Comparison of ENCODE assay signal across 8 cellular contexts in genomic region chr14:71591929-71592328, GRCh38.
DNase-seq lines count a peak whose midpoint lies in the region; ATAC-seq and TF ChIP-seq lines count a peak whose summit lies in the region.

No MANE protein-coding gene starts in this region.

- H3K4me3 ChIP-seq in lung (no peak overlapping the region), gastrocnemius medialis (no peak overlapping the region)

- no peak overlapping the region for H3K4me3 Mint-ChIP-seq in activated CD4-positive, alpha-beta T cell treated with anti-CD3 and anti-CD28 coated beads, Interleukin-2, amount 10 ng/mL, durations not matched to agents 7 days and 5 days

- no peaks in the 10 kb centered on the region for H3K9me3 ChIP-seq in lung (ENCODE audit: control insufficient read depth in 2 of 2, insufficient read depth in 1 of 2, low read length in 1 of 2)
- H3K9me3 ChIP-seq in gastrocnemius medialis = no peaks in the 10 kb centered on the region

- peaks cover 0 to 2% of the 10 kb centered on the region in 2 donors for H3K4me1 ChIP-seq in lung (ENCODE audit: control insufficient read depth in 2 of 2, insufficient read depth in 2 of 2, low read length in 2 of 2)
- peaks cover 0 to 4% of the 10 kb centered on the region in 2 donors for H3K4me1 ChIP-seq in gastrocnemius medialis

- no peaks in the 10 kb centered on the region for H3K27me3 Mint-ChIP-seq in activated CD4-positive, alpha-beta T cell treated with anti-CD3 and anti-CD28 coated beads, Interleukin-2, amount 10 ng/mL, durations not matched to agents 7 days and 5 days

- no peak for TF ChIP-seq POLR2A in gastrocnemius medialis (IDR thresholded peaks at IDR 0.05)

- 18 to 23% methylated on average over 1 of the region's 1 CpG for WGBS in lung, 2 donors

- DNase-seq in EH (ENCODE audit: low read depth) (peak; percentile 87), KBM-7 (peak; percentile 49), lung (ENCODE audit: low spot score) (no peak), gastrocnemius medialis (no peak), NCI-H1694 (lab: John Stamatoyannopoulos, UW) (no peak), left ventricle myocardium superior (no peak)
- peak; percentile 16 for DNase-seq in activated CD4-positive, alpha-beta T cell treated with anti-CD3 and anti-CD28 coated beads, Interleukin-2, amount 10 ng/mL, durations not matched to agents 7 days and 5 days

- CTCF ChIA-PET in activated CD4-positive, alpha-beta T cell treated with anti-CD3 and anti-CD28 coated beads, Interleukin-2, amount 10 ng/mL, durations not matched to agents 7 days and 5 days (lab: Charles Lee) = interaction anchor here (0.8 to 1.0 kb wide), 2 partner anchors 9 to 37 kb away, joined by 3 read pairs; no protein-coding TSS in a partner anchor

- H3K36me3 Mint-ChIP-seq in activated CD4-positive, alpha-beta T cell treated with anti-CD3 and anti-CD28 coated beads, Interleukin-2, amount 10 ng/mL, durations not matched to agents 7 days and 5 days (ENCODE audit: low read depth) = peaks cover 19% of the 10 kb centered on the region

- peak overlapping the region; percentile 10 for H3K27ac Mint-ChIP-seq in activated CD4-positive, alpha-beta T cell treated with anti-CD3 and anti-CD28 coated beads, Interleukin-2, amount 10 ng/mL, durations not matched to agents 7 days and 5 days

- ATAC-seq in lung (ENCODE audit: insufficient read depth, low FRiP score) (peak; percentile 72), gastrocnemius medialis (no peak), left ventricle myocardium superior (no peak), HG02870 (IDR thresholded peaks at IDR 0.05; ENCODE audit: unreplicated experiment) (no peak)

- no peaks in the 10 kb centered on the region for H3K9me3 Mint-ChIP-seq in activated CD4-positive, alpha-beta T cell treated with anti-CD3 and anti-CD28 coated beads, Interleukin-2, amount 10 ng/mL, durations not matched to agents 7 days and 5 days

- TF ChIP-seq CTCF in lung (IDR thresholded peaks at IDR 0.05; ENCODE audit: control extremely low read depth, extremely low read depth) (no peak), gastrocnemius medialis (IDR thresholded peaks at IDR 0.05 in 4 of 5, conservative IDR thresholded peaks at IDR 0.05 in 1 of 5) (no peak)

- intact Hi-C loops in gastrocnemius medialis (cut with DNase I; ENCODE audit: low total_unique reads) (no loop called here), left ventricle myocardium superior (cut with micrococcal nuclease) (no loop called here)

- peak overlapping the region in 1 of 2 donors; percentile 67 for H3K27ac ChIP-seq in lung (ENCODE audit: low read depth in 1 of 2, low read length in 1 of 2)
- H3K27ac ChIP-seq in gastrocnemius medialis = no peak overlapping the region

- H3K4me1 Mint-ChIP-seq in activated CD4-positive, alpha-beta T cell treated with anti-CD3 and anti-CD28 coated beads, Interleukin-2, amount 10 ng/mL, durations not matched to agents 7 days and 5 days = peaks cover 54% of the 10 kb centered on the region

- in situ Hi-C loops in KBM-7 (cut with MboI; ENCODE audit: low pct_unique_long_range_greater_than_20kb, low sequenced_read_pairs) = no loop called here
- in situ Hi-C loops in gastrocnemius medialis (cut with MboI; ENCODE audit: low sequenced_read_pairs in 4 of 4) = no loop called here

- H3K27me3 ChIP-seq in lung (ENCODE audit: control insufficient read depth, insufficient read depth) (no peaks in the 10 kb centered on the region), gastrocnemius medialis (no peaks in the 10 kb centered on the region)

- POLR2A ChIA-PET in activated CD4-positive, alpha-beta T cell treated with anti-CD3 and anti-CD28 coated beads, Interleukin-2, amount 10 ng/mL, durations not matched to agents 7 days and 5 days (lab: Charles Lee) = no interaction called here

- H3K36me3 ChIP-seq in lung (ENCODE audit: control insufficient read depth in 2 of 2, insufficient read depth in 2 of 2, low read length in 2 of 2) (peaks cover 0 to 2% of the 10 kb centered on the region in 2 donors), gastrocnemius medialis (no peaks in the 10 kb centered on the region)

Comparison
In these comparisons a context has a peak if more than half of its experiments do, and no peak if none do; other contexts are left out.
1. DNase-seq: peak in EH (single experiment), KBM-7 (single experiment) and activated CD4-positive, alpha-beta T cell treated with anti-CD3 and anti-CD28 coated beads, Interleukin-2, amount 10 ng/mL, durations not matched to agents 7 days and 5 days (single experiment); none in lung (single experiment), gastrocnemius medialis (0 of 2), NCI-H1694 (single experiment) and left ventricle myocardium superior (single experiment).